Comparison of ENCODE assay signal across 1 cellular context in the genomic region with DNA sequence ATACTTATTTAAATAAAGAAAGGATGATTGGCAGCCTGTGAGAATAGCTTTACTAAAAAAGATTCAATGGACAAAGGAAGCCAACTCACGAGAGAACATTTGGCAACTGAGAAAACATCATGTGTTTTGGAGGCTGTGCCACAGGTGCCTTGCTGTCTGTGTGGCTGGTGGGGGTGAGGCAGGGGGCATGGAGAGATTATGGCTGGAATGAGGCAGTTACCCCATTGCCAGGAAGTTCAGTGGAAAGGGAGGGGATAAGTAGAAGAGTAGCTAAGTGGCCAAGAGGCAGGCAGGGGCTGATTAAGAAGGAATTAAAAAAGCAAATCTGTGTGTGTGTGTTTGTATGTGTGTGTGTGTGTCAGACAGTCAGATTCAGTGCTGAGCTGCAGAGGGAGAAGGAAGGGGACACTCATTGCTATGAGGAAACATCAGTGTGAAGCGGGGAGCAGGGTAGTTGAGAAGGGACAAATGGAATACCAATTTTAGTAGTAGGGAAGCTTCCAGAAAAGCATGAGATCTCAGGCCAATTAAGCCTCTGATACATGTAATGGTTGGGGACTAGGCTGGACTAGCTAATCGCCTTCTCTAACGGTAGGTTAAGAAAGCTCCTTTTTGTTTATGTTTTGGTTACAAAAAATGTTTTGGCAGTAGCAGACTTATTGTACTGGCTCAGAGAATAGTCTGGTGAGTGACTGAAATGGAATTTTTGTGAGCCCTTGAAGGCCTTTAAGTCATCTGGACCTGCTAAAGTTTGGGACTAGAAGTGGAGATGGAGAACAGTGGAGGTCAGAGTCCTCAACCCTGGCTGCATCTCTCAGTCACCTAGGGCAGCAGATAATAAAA.
TF ChIP-seq lines count a peak whose summit lies in the region.

No MANE protein-coding gene starts in this region.

TF ChIP-seq in IMR-90, 13 proteins besides CTCF, POLR2A, EP300 and RAD21:
- TF ChIP-seq CHD1 (IDR thresholded peaks at IDR 0.05; ENCODE audit: low read depth, low read length) = no peak
- no peak for TF ChIP-seq RCOR1 (IDR thresholded peaks at IDR 0.05; ENCODE audit: insufficient replicate concordance, low read length)
- no peak for TF ChIP-seq SMC3 (IDR thresholded peaks at IDR 0.05; ENCODE audit: low read depth, low read length)
- TF ChIP-seq NFE2L2 (IDR thresholded peaks at IDR 0.05; ENCODE audit: low read depth, low read length) = no peak
- TF ChIP-seq BHLHE40 (IDR thresholded peaks at IDR 0.05; ENCODE audit: low read depth, low read length) = no peak
